36 cellular contexts compared by ENCODE assay signal in genomic region chr16:1133810-1134520, GRCh38. TPM values are rescaled to one million over a fixed set of nuclear protein-coding genes. Genes with fewer than 3 reads are reported as not detected.
"Had no signal": no experiment of that assay in that cellular context is flagged by ENCODE, and none has a peak within 500 bp of the region (broad histone marks: within the 10 kb centered on the region; RNA-seq: fewer than 3 reads in every experiment).

No MANE protein-coding gene starts in this region.

- H3K36me3 ChIP-seq: ascending aorta, brain microvascular endothelial cell, ovary, tibial nerve had no signal

- H3K36me3 Mint-ChIP-seq: activated CD4-positive, alpha-beta memory T cell treated with anti-CD3 and anti-CD28 coated beads for 36 hours; activated naive CD4-positive, alpha-beta T cell treated with anti-CD3 and anti-CD28 coated beads, Interleukin-2, amount 10 ng/mL, durations not matched to agents 7 days and 5 days; activated naive CD8-positive, alpha-beta T cell treated with anti-CD3 and anti-CD28 coated beads, Interleukin-2, amount 10 ng/mL, durations not matched to agents 7 days and 5 days; immature natural killer cell; naive B cell; stimulated activated memory B cell treated with anti-CD40 and anti-IgM and Interleukin-4, amounts not matched to agents 10 μg/mL and 1 μg/mL and 100 μg/mL, for 72 hours had no signal

- H3K4me1 ChIP-seq: ascending aorta, psoas muscle, tibial nerve had no signal

- H3K27me3 Mint-ChIP-seq: activated CD4-positive, alpha-beta T cell treated with anti-CD3 and anti-CD28 coated beads, Interleukin-2, amount 10 ng/mL, durations not matched to agents 24 days and 14 days; activated naive CD4-positive, alpha-beta T cell treated with anti-CD3 and anti-CD28 coated beads, Interleukin-2, amount 10 ng/mL, durations not matched to agents 7 days and 5 days; activated naive CD8-positive, alpha-beta T cell treated with anti-CD3 and anti-CD28 coated beads, Interleukin-2, amount 10 ng/mL, durations not matched to agents 7 days and 5 days; activated T-cell treated with anti-CD3 and anti-CD28 coated beads, Interleukin-2, amount 50 U/mL, for 24 hours had no signal

- ATAC-seq: effector memory CD8-positive, alpha-beta T cell; left ventricle myocardium superior; psoas muscle; stimulated activated memory B cell treated with anti-CD40 and anti-IgM and Interleukin-4, amounts not matched to agents 10 μg/mL and 1 μg/mL and 100 μg/mL, for 72 hours had no signal

- H3K4me3 Mint-ChIP-seq: activated CD4-positive, alpha-beta memory T cell treated with anti-CD3 and anti-CD28 coated beads for 36 hours; activated CD4-positive, alpha-beta T cell treated with anti-CD3 and anti-CD28 coated beads, Interleukin-2, amount 10 ng/mL, durations not matched to agents 24 days and 14 days; activated naive CD4-positive, alpha-beta T cell treated with anti-CD3 and anti-CD28 coated beads, Interleukin-2, amount 10 ng/mL, durations not matched to agents 7 days and 5 days; activated naive CD8-positive, alpha-beta T cell treated with anti-CD3 and anti-CD28 coated beads, Interleukin-2, amount 10 ng/mL, durations not matched to agents 7 days and 5 days; activated T-cell treated with anti-CD3 and anti-CD28 coated beads, Interleukin-2, amount 50 U/mL, for 24 hours; effector memory CD8-positive, alpha-beta T cell; immature natural killer cell; nephron progenitor cell; stimulated activated memory B cell treated with anti-CD40 and anti-IgM and Interleukin-4, amounts not matched to agents 10 μg/mL and 1 μg/mL and 100 μg/mL, for 72 hours had no signal

- H3K27ac ChIP-seq: ascending aorta, brain microvascular endothelial cell, ovary, psoas muscle, tibial nerve had no signal

- H3K27ac Mint-ChIP-seq: activated CD4-positive, alpha-beta memory T cell treated with anti-CD3 and anti-CD28 coated beads for 36 hours; activated CD4-positive, alpha-beta T cell treated with anti-CD3 and anti-CD28 coated beads, Interleukin-2, amount 10 ng/mL, durations not matched to agents 24 days and 14 days; activated naive CD4-positive, alpha-beta T cell treated with anti-CD3 and anti-CD28 coated beads, Interleukin-2, amount 10 ng/mL, durations not matched to agents 7 days and 5 days; activated naive CD8-positive, alpha-beta T cell treated with anti-CD3 and anti-CD28 coated beads, Interleukin-2, amount 10 ng/mL, durations not matched to agents 7 days and 5 days; activated T-cell treated with anti-CD3 and anti-CD28 coated beads, Interleukin-2, amount 50 U/mL, for 24 hours; effector memory CD8-positive, alpha-beta T cell; immature natural killer cell; nephron progenitor cell; stimulated activated memory B cell treated with anti-CD40 and anti-IgM and Interleukin-4, amounts not matched to agents 10 μg/mL and 1 μg/mL and 100 μg/mL, for 72 hours had no signal

- H3K4me1 Mint-ChIP-seq: activated CD4-positive, alpha-beta T cell treated with anti-CD3 and anti-CD28 coated beads, Interleukin-2, amount 10 ng/mL, durations not matched to agents 24 days and 14 days; activated naive CD4-positive, alpha-beta T cell treated with anti-CD3 and anti-CD28 coated beads, Interleukin-2, amount 10 ng/mL, durations not matched to agents 7 days and 5 days; activated naive CD8-positive, alpha-beta T cell treated with anti-CD3 and anti-CD28 coated beads, Interleukin-2, amount 10 ng/mL, durations not matched to agents 7 days and 5 days; immature natural killer cell; stimulated activated memory B cell treated with anti-CD40 and anti-IgM and Interleukin-4, amounts not matched to agents 10 μg/mL and 1 μg/mL and 100 μg/mL, for 72 hours had no signal

- H3K9me3 Mint-ChIP-seq: activated CD4-positive, alpha-beta memory T cell treated with anti-CD3 and anti-CD28 coated beads for 36 hours; activated CD4-positive, alpha-beta T cell treated with anti-CD3 and anti-CD28 coated beads, Interleukin-2, amount 10 ng/mL, durations not matched to agents 24 days and 14 days; activated naive CD4-positive, alpha-beta T cell treated with anti-CD3 and anti-CD28 coated beads, Interleukin-2, amount 10 ng/mL, durations not matched to agents 7 days and 5 days; activated naive CD8-positive, alpha-beta T cell treated with anti-CD3 and anti-CD28 coated beads, Interleukin-2, amount 10 ng/mL, durations not matched to agents 7 days and 5 days; activated T-cell treated with anti-CD3 and anti-CD28 coated beads, Interleukin-2, amount 50 U/mL, for 24 hours; effector memory CD8-positive, alpha-beta T cell; immature natural killer cell; nephron progenitor cell had no signal

- H3K9me3 ChIP-seq: ascending aorta, ovary, psoas muscle, tibial nerve had no signal

- H3K27me3 ChIP-seq: ascending aorta, brain microvascular endothelial cell, ovary had no signal

- DNase-seq: activated CD4-positive, alpha-beta memory T cell treated with anti-CD3 and anti-CD28 coated beads for 36 hours; activated CD4-positive, alpha-beta T cell treated with anti-CD3 and anti-CD28 coated beads, Interleukin-2, amount 10 ng/mL, durations not matched to agents 24 days and 14 days; activated CD4-positive, CD25-positive, alpha-beta regulatory T cell treated with anti-CD3 and anti-CD28 coated beads, Interleukin-2, amount 50 U/mL, for 72 hours; activated CD8-positive, alpha-beta memory T cell treated with anti-CD3 and anti-CD28 coated beads, Interleukin-2, amount 50 U/mL, for 48 hours; activated gamma-delta T cell; activated naive CD4-positive, alpha-beta T cell treated with anti-CD3 and anti-CD28 coated beads, Interleukin-2, amount 10 ng/mL, durations not matched to agents 7 days and 5 days; activated naive CD8-positive, alpha-beta T cell treated with anti-CD3 and anti-CD28 coated beads, Interleukin-2, amount 10 ng/mL, durations not matched to agents 7 days and 5 days; activated T-cell treated with anti-CD3 and anti-CD28 coated beads, Interleukin-2, amount 50 U/mL, for 24 hours; brain microvascular endothelial cell; cortex of kidney; effector memory CD8-positive, alpha-beta T cell; head of caudate nucleus; hippocampal formation; immature natural killer cell; left ventricle myocardium superior; naive B cell; nephron progenitor cell; ovary; psoas muscle; stimulated activated CD4-positive, alpha-beta T cell treated with anti-CD3 and anti-CD28 coated beads, Interleukin-1b, Interleukin-23, amount 100 ng/mL, for 48 hours; stimulated activated CD4-positive, alpha-beta T cell treated with anti-CD3 and anti-CD28 coated beads, Interleukin-4, amount 100 ng/mL, for 4 hours; stimulated activated CD8-positive, alpha-beta memory T cell treated with anti-CD3 and anti-CD28 coated beads, Interleukin-4, amount 100 ng/mL, for 48 hours; T-helper 2 cell had no signal

- H3K4me2 ChIP-seq: smooth muscle cell had no signal

- H3K4me3 ChIP-seq: ascending aorta, ovary, psoas muscle, smooth muscle cell, tibial nerve had no signal

RNA-seq across cellular contexts. Expression of gene C1QTNF8, which starts 37.9 kb away (rescaled TPM):
- total RNA-seq: activated CD4-positive, alpha-beta memory T cell treated with anti-CD3 and anti-CD28 coated beads for 36 hours; activated CD4-positive, alpha-beta T cell treated with anti-CD3 and anti-CD28 coated beads, Interleukin-2, amount 10 ng/mL, durations not matched to agents 24 days and 14 days; activated naive CD8-positive, alpha-beta T cell treated with anti-CD3 and anti-CD28 coated beads, Interleukin-2, amount 10 ng/mL, durations not matched to agents 7 days and 5 days; ascending aorta; cardiac septum; chondrocyte; fibroblast of lung; fibroblast of villous mesenchyme; kidney epithelial cell; left ventricle myocardium superior; lung microvascular endothelial cell; mesenteric fat pad; psoas muscle; smooth muscle cell; tibial nerve; ureter had no signal
- polyA plus RNA-seq: esophagus, fibroblast of lung, immature natural killer cell, ovary, psoas muscle, smooth muscle cell had no signal
